Comparison of ENCODE assay signal across 16 cellular contexts in genomic region chr1:58812468-58812867, GRCh38. TPM values are rescaled to one million over a fixed set of nuclear protein-coding genes. Genes with fewer than 3 reads are reported as not detected.
DNase-seq lines count a peak whose midpoint lies in the region; ATAC-seq and TF ChIP-seq lines count a peak whose summit lies in the region.
"Had no signal": no experiment of that assay in that cellular context is flagged by ENCODE, and none has a peak within 500 bp of the region (broad histone marks: within the 10 kb centered on the region; RNA-seq: fewer than 3 reads in every experiment).

No MANE protein-coding gene starts in this region.

- H3K27ac Mint-ChIP-seq in activated T-cell treated with anti-CD3 and anti-CD28 coated beads, Interleukin-2, amount 50 U/mL, for 24 hours: peak overlapping the region; percentile 4
- H3K27ac Mint-ChIP-seq in activated T-cell treated with anti-CD3 and anti-CD28 coated beads, Interleukin-2, amount 50 U/mL, for 72 hours: no peak overlapping the region
- peak overlapping the region; percentile 26 for H3K27ac Mint-ChIP-seq in activated T-helper 2 cell treated with anti-CD3 and anti-CD28 coated beads, Interferon-gamma antibody, Interleukin-2, Interleukin-4, amounts not matched to agents 10 μg/mL and 5 μg/mL and 100 μg/mL, durations not matched to agents 14 hours and 24 hours and 36 hours

- H3K4me1 ChIP-seq in liver (ENCODE audit: control insufficient read depth in 4 of 4, insufficient read depth in 4 of 4, low read length in 3 of 4) (peaks cover 3 to 15% (median 7%) of the 10 kb centered on the region in 4 donors), thyroid gland (peaks cover 13 to 36% of the 10 kb centered on the region in 2 donors)

- no peaks in the 10 kb centered on the region for H3K9me3 Mint-ChIP-seq in activated T-cell treated with anti-CD3 and anti-CD28 coated beads, Interleukin-2, amount 50 U/mL, for 24 hours
- no peaks in the 10 kb centered on the region for H3K9me3 Mint-ChIP-seq in activated T-cell treated with anti-CD3 and anti-CD28 coated beads, Interleukin-2, amount 50 U/mL, for 72 hours
- H3K9me3 Mint-ChIP-seq in activated T-helper 2 cell treated with anti-CD3 and anti-CD28 coated beads, Interferon-gamma antibody, Interleukin-2, Interleukin-4, amounts not matched to agents 10 μg/mL and 5 μg/mL and 100 μg/mL, durations not matched to agents 14 hours and 24 hours and 36 hours: no peaks in the 10 kb centered on the region

- no peak for TF ChIP-seq RAD21 in liver (IDR thresholded peaks at IDR 0.05)

- H3K9ac ChIP-seq in liver (ENCODE audit: low read depth in 1 of 2, low read length in 2 of 2): no peak overlapping the region

- no peak for DNase-seq in activated T-cell treated with anti-CD3 and anti-CD28 coated beads, Interleukin-2, amount 50 U/mL, for 24 hours
- no peak for DNase-seq in activated T-cell treated with anti-CD3 and anti-CD28 coated beads, Interleukin-2, amount 50 U/mL, for 72 hours
- DNase-seq in activated T-helper 2 cell treated with anti-CD3 and anti-CD28 coated beads, Interferon-gamma antibody, Interleukin-2, Interleukin-4, amounts not matched to agents 10 μg/mL and 5 μg/mL and 100 μg/mL, durations not matched to agents 14 hours and 24 hours and 36 hours (ENCODE audit: low spot score): no peak
- DNase-seq in thyroid gland (peak; percentile 6 to 32), T1000 (lab: John Stamatoyannopoulos, UW) (no peak), NCI-H1417 treated with DMSO at 0.1 percent for 48 hours (lab: John Stamatoyannopoulos, UW) (no peak)
- DNase-seq: effector CD8-positive, alpha-beta T cell; gastrocnemius medialis; KG1; NCI-H1436 treated with DMSO at 0.1 percent for 48 hours; NCI-H226; nucleus accumbens had no signal

- TF ChIP-seq POLR2A in thyroid gland (IDR thresholded peaks at IDR 0.05): no peak

- ATAC-seq in activated T-cell treated with anti-CD3 and anti-CD28 coated beads, Interleukin-2, amount 50 U/mL, for 72 hours (replicated peaks in 1 of 2): no peak
- ATAC-seq in HG02840 (IDR thresholded peaks at IDR 0.05; ENCODE audit: low FRiP score, unreplicated experiment): no peak
- ATAC-seq: gastrocnemius medialis, HCT116 had no signal

- H3K4me3 ChIP-seq in liver (ENCODE audit: low read depth in 1 of 3, low read length in 3 of 3) (no peak overlapping the region), thyroid gland (replicated peaks in 1 of 3) (no peak overlapping the region)
- H3K4me3 ChIP-seq: gastrocnemius medialis, SJSA1 had no signal

- WGBS in liver: 65% methylated on average over 3 of the region's 3 CpGs
- WGBS in thyroid gland, 2 donors: 61 to 69% methylated on average over 3 of the region's 3 CpGs

- no peak overlapping the region for H3K4me3 Mint-ChIP-seq in activated T-cell treated with anti-CD3 and anti-CD28 coated beads, Interleukin-2, amount 50 U/mL, for 24 hours
- H3K4me3 Mint-ChIP-seq in activated T-cell treated with anti-CD3 and anti-CD28 coated beads, Interleukin-2, amount 50 U/mL, for 72 hours: peak overlapping the region in 1 of 2 donors; percentile 34
- H3K4me3 Mint-ChIP-seq in activated T-helper 2 cell treated with anti-CD3 and anti-CD28 coated beads, Interferon-gamma antibody, Interleukin-2, Interleukin-4, amounts not matched to agents 10 μg/mL and 5 μg/mL and 100 μg/mL, durations not matched to agents 14 hours and 24 hours and 36 hours (ENCODE audit: low read depth): peak overlapping the region; percentile 7

- TF ChIP-seq CTCF in liver (IDR thresholded peaks at IDR 0.05; ENCODE audit: low read depth, low read length, missing input control) (no peak), thyroid gland (IDR thresholded peaks at IDR 0.05) (no peak)

- intact Hi-C loops in activated T-helper 2 cell treated with anti-CD3 and anti-CD28 coated beads, Interferon-gamma antibody, Interleukin-2, Interleukin-4, amounts not matched to agents 10 μg/mL and 5 μg/mL and 100 μg/mL, durations not matched to agents 14 hours and 24 hours and 36 hours (cut with micrococcal nuclease): no loop called here
- intact Hi-C loops in thyroid gland (cut with DNase I): no loop called here

- no peak overlapping the region for H3K27ac ChIP-seq in liver (ENCODE audit: low read depth in 1 of 2, low read length in 2 of 2)
- H3K27ac ChIP-seq in thyroid gland: no peak overlapping the region

- H3K4me1 Mint-ChIP-seq in activated T-cell treated with anti-CD3 and anti-CD28 coated beads, Interleukin-2, amount 50 U/mL, for 24 hours (ENCODE audit: low read depth): peaks cover 57% of the 10 kb centered on the region
- peaks cover 31% of the 10 kb centered on the region for H3K4me1 Mint-ChIP-seq in activated T-cell treated with anti-CD3 and anti-CD28 coated beads, Interleukin-2, amount 50 U/mL, for 72 hours (ENCODE audit: low read depth)
- H3K4me1 Mint-ChIP-seq in activated T-helper 2 cell treated with anti-CD3 and anti-CD28 coated beads, Interferon-gamma antibody, Interleukin-2, Interleukin-4, amounts not matched to agents 10 μg/mL and 5 μg/mL and 100 μg/mL, durations not matched to agents 14 hours and 24 hours and 36 hours (ENCODE audit: low read depth): peaks cover 44% of the 10 kb centered on the region

- H3K9me3 ChIP-seq in liver (ENCODE audit: control insufficient read depth in 4 of 4, low read length in 3 of 4) (no peaks in the 10 kb centered on the region), thyroid gland (no peaks in the 10 kb centered on the region)
- H3K9me3 ChIP-seq: gastrocnemius medialis, SJSA1 had no signal

- H3K36me3 ChIP-seq in liver (ENCODE audit: control insufficient read depth in 4 of 4, insufficient read depth in 3 of 4, low read depth in 1 of 4, low read length in 3 of 4) (no peaks in the 10 kb centered on the region), thyroid gland (no peaks in the 10 kb centered on the region)
- H3K36me3 ChIP-seq: gastrocnemius medialis, SJSA1 had no signal

- H3K27me3 ChIP-seq in liver (ENCODE audit: control insufficient read depth in 4 of 4, insufficient read depth in 4 of 4, low read length in 3 of 4): no peaks in the 10 kb centered on the region
- H3K27me3 ChIP-seq in thyroid gland: no peaks in the 10 kb centered on the region
- H3K27me3 ChIP-seq: gastrocnemius medialis, SJSA1 had no signal

- no peaks in the 10 kb centered on the region for H3K27me3 Mint-ChIP-seq in activated T-cell treated with anti-CD3 and anti-CD28 coated beads, Interleukin-2, amount 50 U/mL, for 24 hours
- H3K27me3 Mint-ChIP-seq in activated T-cell treated with anti-CD3 and anti-CD28 coated beads, Interleukin-2, amount 50 U/mL, for 72 hours (ENCODE audit: low read depth): no peaks in the 10 kb centered on the region
- H3K27me3 Mint-ChIP-seq in activated T-helper 2 cell treated with anti-CD3 and anti-CD28 coated beads, Interferon-gamma antibody, Interleukin-2, Interleukin-4, amounts not matched to agents 10 μg/mL and 5 μg/mL and 100 μg/mL, durations not matched to agents 14 hours and 24 hours and 36 hours (ENCODE audit: low read depth): no peaks in the 10 kb centered on the region

- no peaks in the 10 kb centered on the region for H3K36me3 Mint-ChIP-seq in activated T-cell treated with anti-CD3 and anti-CD28 coated beads, Interleukin-2, amount 50 U/mL, for 24 hours (ENCODE audit: low read depth)
- H3K36me3 Mint-ChIP-seq in activated T-cell treated with anti-CD3 and anti-CD28 coated beads, Interleukin-2, amount 50 U/mL, for 72 hours (ENCODE audit: insufficient read depth in 2 of 2): no peaks in the 10 kb centered on the region
- H3K36me3 Mint-ChIP-seq in activated T-helper 2 cell treated with anti-CD3 and anti-CD28 coated beads, Interferon-gamma antibody, Interleukin-2, Interleukin-4, amounts not matched to agents 10 μg/mL and 5 μg/mL and 100 μg/mL, durations not matched to agents 14 hours and 24 hours and 36 hours (ENCODE audit: low read depth): no peaks in the 10 kb centered on the region

TF ChIP-seq in liver, 16 proteins besides CTCF, POLR2A, EP300 and RAD21:
- TF ChIP-seq YY1 (IDR thresholded peaks at IDR 0.05) (no peak), NR2F2 (IDR thresholded peaks at IDR 0.05) (peak; percentile 59), HNF4A (conservative IDR thresholded peaks at IDR 0.05) (peak in 1 of 2 donors; percentile 4), RXRA (IDR thresholded peaks at IDR 0.05) (no peak)

RNA-seq across cellular contexts. Expression of gene JUN, which starts 28.6 kb away (rescaled TPM):
- 10 to 100 TPM; 36.5 to 40.5 TPM for total RNA-seq in activated T-cell treated with anti-CD3 and anti-CD28 coated beads, Interleukin-2, amount 50 U/mL, for 72 hours
- 29.5 and 30.2 TPM in 2 replicates for total RNA-seq in activated T-helper 2 cell treated with anti-CD3 and anti-CD28 coated beads, Interferon-gamma antibody, Interleukin-2, Interleukin-4, amounts not matched to agents 10 μg/mL and 5 μg/mL and 100 μg/mL, durations not matched to agents 14 hours and 24 hours and 36 hours
- total RNA-seq in liver: 10 to 100 TPM; 15.7 to 29.8 TPM
- 10 to 100 TPM; 15.0 to 19.3 TPM for polyA plus RNA-seq in liver
- 100 to 1,000 TPM; 124 to 283 (median 133) TPM for total RNA-seq in thyroid gland

Comparison
In these comparisons a context has a peak if more than half of its experiments do, and no peak if none do; other contexts are left out.
1. DNase-seq: peak in thyroid gland (2 of 2); none in activated T-cell treated with anti-CD3 and anti-CD28 coated beads, Interleukin-2, amount 50 U/mL, for 24 hours (single experiment), activated T-cell treated with anti-CD3 and anti-CD28 coated beads, Interleukin-2, amount 50 U/mL, for 72 hours (0 of 2), activated T-helper 2 cell treated with anti-CD3 and anti-CD28 coated beads, Interferon-gamma antibody, Interleukin-2, Interleukin-4, amounts not matched to agents 10 μg/mL and 5 μg/mL and 100 μg/mL, durations not matched to agents 14 hours and 24 hours and 36 hours (single experiment), T1000 (single experiment) and NCI-H1417 treated with DMSO at 0.1 percent for 48 hours (single experiment).